14 cellular contexts compared by ENCODE assay signal in the genomic region with DNA sequence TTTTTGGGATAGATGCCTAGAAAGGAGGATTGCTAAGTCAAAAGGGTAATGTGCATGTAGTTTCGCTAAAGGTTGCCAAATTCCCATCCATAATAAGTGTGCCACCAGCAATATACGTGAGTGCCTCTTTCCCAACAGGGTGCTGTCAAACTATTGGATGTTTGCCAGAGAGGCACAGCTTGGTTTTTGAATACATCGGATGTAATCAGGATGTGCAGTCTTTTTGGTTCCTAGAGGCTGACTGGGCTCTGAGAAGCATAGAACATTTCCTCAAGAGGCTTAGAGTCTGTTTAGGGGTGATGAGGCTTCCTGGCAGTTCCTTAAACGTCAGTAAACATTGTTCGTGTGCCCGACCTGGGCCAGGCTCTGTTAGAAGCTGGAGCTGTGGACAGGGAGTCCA. TPM values are rescaled to one million over a fixed set of nuclear protein-coding genes. Genes with fewer than 3 reads are reported as not detected.
DNase-seq lines count a peak whose midpoint lies in the region; ATAC-seq and TF ChIP-seq lines count a peak whose summit lies in the region.
"Had no signal": no experiment of that assay in that cellular context is flagged by ENCODE, and none has a peak within 500 bp of the region (broad histone marks: within the 10 kb centered on the region; RNA-seq: fewer than 3 reads in every experiment).

No MANE protein-coding gene starts in this region.

- H3K4me3 Mint-ChIP-seq in Caco-2 (ENCODE audit: unreplicated experiment), result no peak overlapping the region
- H3K4me3 Mint-ChIP-seq: activated naive CD4-positive, alpha-beta T cell treated with anti-CD3 and anti-CD28 coated beads, Interleukin-2, amount 50 U/mL, for 24 hours; natural killer cell treated with Interleukin-12 subunit alpha and Interleukin-12 subunit beta and Interleukin-15 and Interleukin-18, amount 100 ng/mL, for 72 hours had no signal

- peak; percentile 25 for DNase-seq in COLO668 (lab: John Stamatoyannopoulos, UW; ENCODE audit: unreplicated experiment)
- peak; percentile 76 for DNase-seq in NCI-H1105 (lab: John Stamatoyannopoulos, UW)
- DNase-seq in NCI-H748 (lab: John Stamatoyannopoulos, UW; ENCODE audit: unreplicated experiment), result peak; percentile 85
- peak; percentile 29 for DNase-seq in fibroblast of mammary gland (ENCODE audit: low read depth)
- no peak for DNase-seq in posterior cingulate gyrus
- DNase-seq in Caco-2, result no peak
- DNase-seq in osteoblast (ENCODE audit: insufficient read length, low spot score, missing footprints), result no peak
- DNase-seq: activated CD4-positive, CD25-positive, alpha-beta regulatory T cell; EL; hypothalamus; NCI-H1436 had no signal

- peaks cover 81% of the 10 kb centered on the region for H3K79me2 ChIP-seq in osteoblast (ENCODE audit: insufficient read depth, low read length)

- no peak overlapping the region for H3K4me2 ChIP-seq in osteoblast (ENCODE audit: insufficient read depth, low read length)

- no peaks in the 10 kb centered on the region for H3K36me3 ChIP-seq in Caco-2 (ENCODE audit: control insufficient read depth, insufficient read depth, low read length)
- H3K36me3 ChIP-seq in osteoblast (ENCODE audit: insufficient read depth, low read length), result no peaks in the 10 kb centered on the region

- peaks cover 4% of the 10 kb centered on the region for H3K36me3 Mint-ChIP-seq in Caco-2 (ENCODE audit: insufficient read depth, unreplicated experiment)
- H3K36me3 Mint-ChIP-seq: activated naive CD4-positive, alpha-beta T cell treated with anti-CD3 and anti-CD28 coated beads, Interleukin-2, amount 50 U/mL, for 24 hours; natural killer cell treated with Interleukin-12 subunit alpha and Interleukin-12 subunit beta and Interleukin-15 and Interleukin-18, amount 100 ng/mL, for 72 hours had no signal

- CTCF ChIA-PET in Caco-2 (lab: Charles Lee), result no interaction called here

- H3K9me3 ChIP-seq in Caco-2 (no peaks in the 10 kb centered on the region), osteoblast (ENCODE audit: low read depth, low read length) (no peaks in the 10 kb centered on the region)

- H4K20me1 ChIP-seq in osteoblast (ENCODE audit: insufficient read depth, low read length), result peaks cover 44% of the 10 kb centered on the region

- H3K27ac Mint-ChIP-seq in Caco-2 (ENCODE audit: unreplicated experiment), result no peak overlapping the region
- H3K27ac Mint-ChIP-seq: activated naive CD4-positive, alpha-beta T cell treated with anti-CD3 and anti-CD28 coated beads, Interleukin-2, amount 50 U/mL, for 24 hours; natural killer cell treated with Interleukin-12 subunit alpha and Interleukin-12 subunit beta and Interleukin-15 and Interleukin-18, amount 100 ng/mL, for 72 hours had no signal

- no peak overlapping the region for H2AFZ ChIP-seq in osteoblast (ENCODE audit: low read length)

- H3K27me3 Mint-ChIP-seq in Caco-2 (ENCODE audit: insufficient read depth, unreplicated experiment), result no peaks in the 10 kb centered on the region

- no peaks in the 10 kb centered on the region for H3K9me3 Mint-ChIP-seq in Caco-2 (ENCODE audit: unreplicated experiment)
- H3K9me3 Mint-ChIP-seq: activated naive CD4-positive, alpha-beta T cell treated with anti-CD3 and anti-CD28 coated beads, Interleukin-2, amount 50 U/mL, for 24 hours; natural killer cell treated with Interleukin-12 subunit alpha and Interleukin-12 subunit beta and Interleukin-15 and Interleukin-18, amount 100 ng/mL, for 72 hours had no signal

- no TSS peak for BruUV-seq in Caco-2 (replicated peaks; lab: Mats Ljungman, UMichigan)

- no peak for ATAC-seq in HG02763 (IDR thresholded peaks at IDR 0.05; ENCODE audit: unreplicated experiment)
- ATAC-seq: natural killer cell treated with Interleukin-12 subunit alpha and Interleukin-12 subunit beta and Interleukin-15 and Interleukin-18, amount 100 ng/mL, for 72 hours had no signal

- no peak overlapping the region for H3K27ac ChIP-seq in osteoblast (ENCODE audit: low read depth, low read length)

- no peaks in the 10 kb centered on the region for H3K4me1 ChIP-seq in Caco-2
- no peaks in the 10 kb centered on the region for H3K4me1 ChIP-seq in osteoblast (ENCODE audit: insufficient read depth, low read length)

- no peak overlapping the region for H3K4me3 ChIP-seq in fibroblast of mammary gland (ENCODE audit: control insufficient read depth, low read depth, low read length)
- H3K4me3 ChIP-seq in Caco-2 (ENCODE audit: low read depth, low read length), result no peak overlapping the region
- H3K4me3 ChIP-seq in osteoblast (ENCODE audit: insufficient read depth, low read length), result no peak overlapping the region

- POLR2A ChIA-PET in Caco-2 (lab: Charles Lee), result no interaction called here

- no peaks in the 10 kb centered on the region for H3K27me3 ChIP-seq in Caco-2 (replicated peaks; ENCODE audit: control insufficient read depth, insufficient read depth, low read length)
- H3K27me3 ChIP-seq in osteoblast (ENCODE audit: insufficient read depth, low read length), result no peaks in the 10 kb centered on the region

- TF ChIP-seq CTCF in fibroblast of mammary gland (conservative IDR thresholded peaks at IDR 0.05; ENCODE audit: control insufficient read depth, insufficient read depth, low read depth, low read length), result no peak
- TF ChIP-seq CTCF in Caco-2 (IDR thresholded peaks at IDR 0.05; ENCODE audit: insufficient read depth in 1 of 2, low read depth in 1 of 2, low read length in 1 of 2, severe bottlenecking in 1 of 2, unreplicated experiment in 1 of 2), result no peak
- TF ChIP-seq CTCF in osteoblast (IDR thresholded peaks at IDR 0.05; ENCODE audit: extremely low read depth, low read depth, low read length), result no peak

- H3K4me1 Mint-ChIP-seq in Caco-2 (ENCODE audit: low read depth, unreplicated experiment), result no peaks in the 10 kb centered on the region
- H3K4me1 Mint-ChIP-seq: activated naive CD4-positive, alpha-beta T cell treated with anti-CD3 and anti-CD28 coated beads, Interleukin-2, amount 50 U/mL, for 24 hours had no signal

- intact Hi-C loops in posterior cingulate gyrus (cut with DNase I) (no loop called here), Caco-2 (cut with micrococcal nuclease; ENCODE audit: unreplicated experiment) (no loop called here)

RNA-seq across cellular contexts. Expression of gene AGAP1, which starts 28.0 kb away (rescaled TPM):
- 39.5 and 41.7 TPM in 2 replicates for total RNA-seq in Caco-2 (2022)
- 18.5 and 19.7 TPM in 2 replicates for total RNA-seq in osteoblast

Comparison
In these comparisons a context has a peak if more than half of its experiments do, and no peak if none do; other contexts are left out.
1. DNase-seq: peak in COLO668 (single experiment), NCI-H1105 (single experiment), NCI-H748 (single experiment) and fibroblast of mammary gland (single experiment); none in posterior cingulate gyrus (0 of 10), Caco-2 (0 of 2) and osteoblast (single experiment).